Comparison of ENCODE assay signal across 1 cellular context in genomic region chrX:110036162-110037033, GRCh38.
TF ChIP-seq lines count a peak whose summit lies in the region.

No MANE protein-coding gene starts in this region.

TF ChIP-seq in liver, 16 proteins besides CTCF, POLR2A, EP300 and RAD21 (continued from another document):
- TF ChIP-seq TAF1 (conservative IDR thresholded peaks at IDR 0.05), result no peak
- peak; percentile 91 for TF ChIP-seq FOXA2 (IDR thresholded peaks at IDR 0.05)
- peak; percentile 25 to 53 for TF ChIP-seq HNF4A (conservative IDR thresholded peaks at IDR 0.05)
- no peak for TF ChIP-seq GABPA (IDR thresholded peaks at IDR 0.05 in 1 of 2, conservative IDR thresholded peaks at IDR 0.05 in 1 of 2)
- TF ChIP-seq EGR1 (IDR thresholded peaks at IDR 0.05; ENCODE audit: low read depth in 2 of 2), result no peak
TF ChIP-seq in liver: peak in this region for 6.
